Comparison of ENCODE assay signal across 9 cellular contexts in genomic region chr1:32199043-32199716, GRCh38. TPM values are rescaled to one million over a fixed set of nuclear protein-coding genes. Genes with fewer than 3 reads are reported as not detected.
DNase-seq lines count a peak whose midpoint lies in the region; ATAC-seq and TF ChIP-seq lines count a peak whose summit lies in the region.
"Had no signal": no experiment of that assay in that cellular context is flagged by ENCODE, and none has a peak within 500 bp of the region (broad histone marks: within the 10 kb centered on the region; RNA-seq: fewer than 3 reads in every experiment).

No MANE protein-coding gene starts in this region.

- H2BK15ac ChIP-seq in mesenchymal stem cell (ENCODE audit: low read depth, poor library complexity, severe bottlenecking): no peak overlapping the region

- H2AK5ac ChIP-seq in mesenchymal stem cell (ENCODE audit: low read length, severe bottlenecking): peak overlapping the region; percentile 33

- ATAC-seq in RWPE2 (ENCODE audit: low read depth) (no peak), GM18873 (IDR thresholded peaks at IDR 0.05; ENCODE audit: low FRiP score, unreplicated experiment) (no peak)
- ATAC-seq: foreskin keratinocyte had no signal

- TF ChIP-seq CTCF in AG04450 (IDR thresholded peaks at IDR 0.05; ENCODE audit: low read depth, low read length) (no peak), RWPE2 (IDR thresholded peaks at IDR 0.05; ENCODE audit: poor library complexity, severe bottlenecking) (no peak)

- peaks cover 6% of the 10 kb centered on the region for H3K79me1 ChIP-seq in mesenchymal stem cell (replicated peaks; ENCODE audit: low read length, poor library complexity, severe bottlenecking)

- H3K4me1 ChIP-seq in RWPE2 (ENCODE audit: insufficient read depth, poor library complexity, severe bottlenecking): no peaks in the 10 kb centered on the region
- H3K4me1 ChIP-seq in mesenchymal stem cell (ENCODE audit: control insufficient read depth, insufficient read depth, low read depth, low read length): peaks cover 30% of the 10 kb centered on the region

- H3K36me3 ChIP-seq in RWPE2 (ENCODE audit: low read depth): peaks cover 28% of the 10 kb centered on the region
- peaks cover 44 to 45% of the 10 kb centered on the region in 2 experiments for H3K36me3 ChIP-seq in mesenchymal stem cell (ENCODE audit: control insufficient read depth in 1 of 2, insufficient read depth in 2 of 2, low read depth in 1 of 2, low read length in 2 of 2)

- H3K14ac ChIP-seq in mesenchymal stem cell (ENCODE audit: low read length in 2 of 2): peak overlapping the region in 1 of 2 experiments; percentile 11

- DNase-seq in AG04450 (ENCODE audit: low read depth, low spot score) (no peak), RWPE2 (ENCODE audit: low spot score) (no peak), mesenchymal stem cell (no peak), UCSD-AML1 (lab: John Stamatoyannopoulos, UW; ENCODE audit: unreplicated experiment) (no peak), inferior parietal cortex (ENCODE audit: extremely low spot score) (no peak)
- DNase-seq: activated naive CD4-positive, alpha-beta T cell treated with anti-CD3 and anti-CD28 coated beads, Interleukin-2, amount 10 ng/mL, durations not matched to agents 7 days and 5 days; foreskin keratinocyte; small intestine had no signal

- no peak overlapping the region for H2BK5ac ChIP-seq in mesenchymal stem cell (ENCODE audit: low read depth, low read length, poor library complexity, severe bottlenecking)

- peak overlapping the region; percentile 19 for H4K91ac ChIP-seq in mesenchymal stem cell (ENCODE audit: low read length)

- H3K4me2 ChIP-seq in mesenchymal stem cell (ENCODE audit: low read length, poor library complexity, severe bottlenecking): no peak overlapping the region

- H2AFZ ChIP-seq in mesenchymal stem cell (ENCODE audit: low read depth, low read length): no peak overlapping the region

- CTCF ChIA-PET in AG04450 (lab: Charles Lee): interaction anchor here (0.7 to 1.9 kb wide), 2 partner anchors 12 to 14 kb away, joined by 4 read pairs; no protein-coding TSS in a partner anchor

- no peaks in the 10 kb centered on the region for H3K9me3 ChIP-seq in AG04450 (ENCODE audit: control insufficient read depth, insufficient read depth, low read length)
- no peaks in the 10 kb centered on the region for H3K9me3 ChIP-seq in RWPE2 (ENCODE audit: severe bottlenecking)
- no peaks in the 10 kb centered on the region for H3K9me3 ChIP-seq in mesenchymal stem cell (ENCODE audit: control insufficient read depth, low read length)

- peak overlapping the region; percentile 88 for H3K9ac ChIP-seq in mesenchymal stem cell (ENCODE audit: low read length)

- peak overlapping the region; percentile 96 for H3K27ac ChIP-seq in AG04450 (ENCODE audit: low read depth, low read length)
- H3K27ac ChIP-seq in RWPE2 (ENCODE audit: poor library complexity, severe bottlenecking): peak overlapping the region; percentile 18
- no peak overlapping the region for H3K27ac ChIP-seq in mesenchymal stem cell (ENCODE audit: low read length, poor library complexity, severe bottlenecking)

- peak overlapping the region; percentile 46 to 71 for H3K18ac ChIP-seq in mesenchymal stem cell (ENCODE audit: low read depth in 1 of 2, low read length in 2 of 2)

- H3K27me3 ChIP-seq in AG04450 (ENCODE audit: control insufficient read depth, insufficient read depth, low read length) (no peaks in the 10 kb centered on the region), RWPE2 (ENCODE audit: insufficient read depth, poor library complexity, severe bottlenecking) (no peaks in the 10 kb centered on the region), mesenchymal stem cell (ENCODE audit: control insufficient read depth in 1 of 2, insufficient read depth in 1 of 2, low read length in 2 of 2) (no peaks in the 10 kb centered on the region)
- H3K27me3 ChIP-seq: foreskin keratinocyte had no signal

- H3K23ac ChIP-seq in mesenchymal stem cell (ENCODE audit: low read length in 2 of 2): no peak overlapping the region

- peak overlapping the region; percentile 35 for H4K8ac ChIP-seq in mesenchymal stem cell (ENCODE audit: low read length)

- POLR2A ChIA-PET in AG04450 (lab: Yijun Ruan, JAX): interaction anchor here (0.7 to 2.5 kb wide), 2 partner anchors 33 to 137 kb away, joined by 3 to 17 read pairs; partner anchors contain the start of gene MARCKSL1

- no peak overlapping the region for H2BK12ac ChIP-seq in mesenchymal stem cell (ENCODE audit: low read length in 2 of 2)

- 86% methylated on average over 4 of the region's 4 CpGs for WGBS in mesenchymal stem cell

- no peak overlapping the region for H2BK120ac ChIP-seq in mesenchymal stem cell (ENCODE audit: low read depth, low read length)

- H3K4me3 ChIP-seq in AG04450 (ENCODE audit: low read depth, low read length) (peak overlapping the region; percentile 79), RWPE2 (ENCODE audit: severe bottlenecking) (no peak overlapping the region), mesenchymal stem cell (ENCODE audit: insufficient read depth in 1 of 2, low read depth in 1 of 2, low read length in 2 of 2) (peak overlapping the region in 1 of 2 experiments; percentile 84)

- peak overlapping the region in 1 of 2 experiments; percentile 46 for H3K4ac ChIP-seq in mesenchymal stem cell (ENCODE audit: low read depth in 1 of 2, low read length in 2 of 2)

RNA-seq across cellular contexts. Expression of gene CCDC28B, which starts 1.2 kb away (rescaled TPM):
- 17.6 and 20.8 TPM in 2 replicates for polyA plus RNA-seq in AG04450 (2011; rRNA removed)
- 8.6 and 11.2 TPM in 2 replicates for polyA minus RNA-seq in AG04450 (2011; rRNA and poly(A)+ RNA removed)
- polyA plus RNA-seq in mesenchymal stem cell (2013, experiment 1 of 2): 30.4 TPM
- polyA plus RNA-seq in mesenchymal stem cell (2013, experiment 2 of 2): 29.0 TPM

RNA-seq across cellular contexts. Expression of gene IQCC, which starts 6.3 kb away (rescaled TPM):
- 1.2 and 1.3 TPM in 2 replicates for polyA plus RNA-seq in AG04450 (2011; rRNA removed)
- polyA minus RNA-seq in AG04450 (2011; rRNA and poly(A)+ RNA removed): 1.00 and 1.4 TPM in 2 replicates
- 1.2 TPM for polyA plus RNA-seq in mesenchymal stem cell (2013, experiment 1 of 2)
- 1.1 TPM for polyA plus RNA-seq in mesenchymal stem cell (2013, experiment 2 of 2)

RNA-seq across cellular contexts. Expression of gene DCDC2B, which starts 9.7 kb away (rescaled TPM):
- polyA plus RNA-seq in AG04450 (2011; rRNA removed): not detected in 2 replicates
- 0.09 TPM in 1 of 2 replicates, not detected in the other for polyA minus RNA-seq in AG04450 (2011; rRNA and poly(A)+ RNA removed)
- not detected for polyA plus RNA-seq in mesenchymal stem cell (2013, experiment 1 of 2)
- polyA plus RNA-seq in mesenchymal stem cell (2013, experiment 2 of 2): not detected
- polyA plus RNA-seq: foreskin keratinocyte, small intestine had no signal

RNA-seq across cellular contexts. Expression of gene TXLNA, which starts 19.7 kb away (rescaled TPM):
- 49.3 and 52.8 TPM in 2 replicates for polyA plus RNA-seq in AG04450 (2011; rRNA removed)
- 68.6 and 71.2 TPM in 2 replicates for polyA minus RNA-seq in AG04450 (2011; rRNA and poly(A)+ RNA removed)
- polyA plus RNA-seq in mesenchymal stem cell (2013, experiment 1 of 2): 37.9 TPM
- 37.1 TPM for polyA plus RNA-seq in mesenchymal stem cell (2013, experiment 2 of 2)

RNA-seq across cellular contexts. Expression of gene TMEM234, which starts 23.0 kb away (rescaled TPM):
- polyA plus RNA-seq in AG04450 (2011; rRNA removed): 17.3 and 18.6 TPM in 2 replicates
- 20.2 and 22.0 TPM in 2 replicates for polyA minus RNA-seq in AG04450 (2011; rRNA and poly(A)+ RNA removed)
- polyA plus RNA-seq in mesenchymal stem cell (2013, experiment 1 of 2): 22.6 TPM
- polyA plus RNA-seq in mesenchymal stem cell (2013, experiment 2 of 2): 24.2 TPM
